Comparison of ENCODE assay signal across 23 cellular contexts in genomic region chr15:50024183-50024795, GRCh38.
DNase-seq lines count a peak whose midpoint lies in the region; ATAC-seq lines count a peak whose summit lies in the region.
"Had no signal": no experiment of that assay in that cellular context is flagged by ENCODE, and none has a peak within 500 bp of the region (broad histone marks: within the 10 kb centered on the region; RNA-seq: fewer than 3 reads in every experiment).

No MANE protein-coding gene starts in this region.

- no peaks in the 10 kb centered on the region for H3K9me3 ChIP-seq in right cardiac atrium (ENCODE audit: control insufficient read depth, low read length)
- H3K9me3 ChIP-seq: esophagus muscularis mucosa, MG63, psoas muscle had no signal

- intact Hi-C loops in right cardiac atrium (cut with DNase I) = no loop called here
- intact Hi-C loops in cardiac septum (cut with DNase I) = no loop called here

- no peaks in the 10 kb centered on the region for H3K27me3 ChIP-seq in right cardiac atrium (ENCODE audit: control insufficient read depth, insufficient read depth)
- H3K27me3 ChIP-seq: esophagus muscularis mucosa, MG63 had no signal

- no peaks in the 10 kb centered on the region for H3K4me1 ChIP-seq in right cardiac atrium (ENCODE audit: control insufficient read depth, insufficient read depth, low read length)
- H3K4me1 ChIP-seq: psoas muscle had no signal

- DNase-seq in right cardiac atrium (peak in 1 of 3 donors; percentile 21), cardiac septum (ENCODE audit: low spot score) (no peak), epidermal melanocyte (ENCODE audit: insufficient read length, low spot score) (peak; percentile 43), myocyte (ENCODE audit: low read depth) (peak; percentile 44), NCI-H748 treated with DMSO at 0.1 percent for 48 hours (lab: John Stamatoyannopoulos, UW) (no peak), Kasumi-1 (lab: John Stamatoyannopoulos, UW) (no peak)
- DNase-seq: activated B cell treated with CpG ODN at 0.5 μM for 24 hours; activated CD4-positive, alpha-beta T cell treated with anti-CD3 and anti-CD28 coated beads, Interleukin-2, amount 50 U/mL, for 48 hours; activated naive CD8-positive, alpha-beta T cell treated with anti-CD3 and anti-CD28 coated beads, Interleukin-2, amount 10 ng/mL, durations not matched to agents 7 days and 5 days; effector CD8-positive, alpha-beta T cell; H7; head of caudate nucleus; MG63; NCI-H524; psoas muscle; stimulated activated CD4-positive, alpha-beta T cell treated with anti-CD3 and anti-CD28 coated beads, Interleukin-4, amount 100 ng/mL, for 4 hours; T1000 had no signal

- no peak for ATAC-seq in right cardiac atrium
- ATAC-seq in GM18858 (IDR thresholded peaks at IDR 0.05; ENCODE audit: unreplicated experiment) = no peak
- no peak for ATAC-seq in HG02852 (IDR thresholded peaks at IDR 0.05; ENCODE audit: unreplicated experiment)
- ATAC-seq: left lobe of liver, psoas muscle had no signal

- no peak overlapping the region for H3K27ac ChIP-seq in right cardiac atrium (ENCODE audit: low read length)
- H3K27ac ChIP-seq: C4-2B, psoas muscle, SK-N-MC had no signal

- H3K4me3 ChIP-seq in right cardiac atrium (ENCODE audit: low read length) = peak overlapping the region; percentile 39
- H3K4me3 ChIP-seq: esophagus muscularis mucosa, MG63, psoas muscle, SK-N-MC had no signal

- WGBS in right cardiac atrium = 23% methylated on average over 6 of the region's 6 CpGs

Comparison
In these comparisons a context has a peak if more than half of its experiments do, and no peak if none do; other contexts are left out.
1. DNase-seq: peak in epidermal melanocyte (single experiment) and myocyte (single experiment); none in cardiac septum (single experiment), NCI-H748 treated with DMSO at 0.1 percent for 48 hours (single experiment) and Kasumi-1 (0 of 2).